In genomic region chr18:74353169-74353775, GRCh38 we compare ENCODE assay signal across 8 cellular contexts. TPM values are rescaled to one million over a fixed set of nuclear protein-coding genes. Genes with fewer than 3 reads are reported as not detected.
DNase-seq lines count a peak whose midpoint lies in the region; ATAC-seq and TF ChIP-seq lines count a peak whose summit lies in the region.

No MANE protein-coding gene starts in this region.

- H3K9me2 ChIP-seq in GM23248 (ENCODE audit: insufficient read depth), result no peaks in the 10 kb centered on the region

- 6 to 13% methylated on average over 1 of the region's 1 CpG for WGBS in GM23248 (ENCODE audit: low coverage in 1 of 2, low lambda C conversion rate in 2 of 2, missing lambda C conversion rate in 2 of 2), 2 experiments

- H3K27me3 ChIP-seq in GM23248 (replicated peaks; ENCODE audit: insufficient read depth), result peaks cover 40% of the 10 kb centered on the region
- no peaks in the 10 kb centered on the region for H3K27me3 ChIP-seq in breast epithelium

- H3K27me3 Mint-ChIP-seq in T-cell (no peaks in the 10 kb centered on the region), immature natural killer cell (ENCODE audit: low read depth in 3 of 3) (no peaks in the 10 kb centered on the region)

- no peak overlapping the region for H3K4me3 ChIP-seq in GM23248
- H3K4me3 ChIP-seq in breast epithelium, result no peak overlapping the region

- no peak overlapping the region for H3K4me2 ChIP-seq in GM23248 (ENCODE audit: unreplicated experiment)

- H3K9me3 Mint-ChIP-seq in T-cell (no peaks in the 10 kb centered on the region), immature natural killer cell (no peaks in the 10 kb centered on the region)

- H4K20me1 ChIP-seq in GM23248 (ENCODE audit: insufficient read depth), result no peaks in the 10 kb centered on the region

- H3K4me1 Mint-ChIP-seq in T-cell (peaks cover 13 to 14% (median 14%) of the 10 kb centered on the region in 3 donors), immature natural killer cell (peaks cover 7 to 13% of the 10 kb centered on the region in 2 donors)

- DNase-seq in ELR (ENCODE audit: low read depth), result peak; percentile 80
- peak; percentile 87 for DNase-seq in GM23248
- peak; percentile 72 for DNase-seq in NCI-H1092 treated with DMSO at 0.1 percent for 48 hours (lab: John Stamatoyannopoulos, UW)
- DNase-seq in T-cell, result peak in 33 of 34 experiments; percentile 30 to 69 (median 55)
- DNase-seq in breast epithelium (ENCODE audit: low spot score in 2 of 2), result peak in 1 of 2 donors; percentile 43
- DNase-seq in immature natural killer cell, result peak; percentile 11 to 33 (median 26)
- peak; percentile 33 for DNase-seq in stimulated activated CD4-positive, alpha-beta T cell treated with anti-CD3 and anti-CD28 coated beads, Interleukin-1b, Interleukin-23, amount 100 ng/mL, for 48 hours
- no peak for DNase-seq in 8988T

- H3K36me3 Mint-ChIP-seq in T-cell (no peaks in the 10 kb centered on the region), immature natural killer cell (no peaks in the 10 kb centered on the region)

- H3F3A ChIP-seq in GM23248 (ENCODE audit: insufficient read depth), result peaks cover 9% of the 10 kb centered on the region; the same call in 1 of the 2 replicates

- H3K27ac ChIP-seq in GM23248 (no peak overlapping the region), breast epithelium (no peak overlapping the region)

- CTCF ChIA-PET in T-cell (lab: Charles Lee), result interaction anchor here (0.5 to 7.0 kb wide), 32 partner anchors 11 to 242 kb away, joined by 3 to 202 read pairs (median 4); partner anchors contain the start of gene CNDP2 (in 2 of the 2)

- H3K36me3 ChIP-seq in GM23248 (ENCODE audit: low read depth) (no peaks in the 10 kb centered on the region), breast epithelium (no peaks in the 10 kb centered on the region)

- TF ChIP-seq POLR2A in breast epithelium (IDR thresholded peaks at IDR 0.05), result no peak

- no peak overlapping the region for H3K4me3 Mint-ChIP-seq in T-cell
- no peak overlapping the region for H3K4me3 Mint-ChIP-seq in immature natural killer cell

- POLR2A ChIA-PET in T-cell (lab: Charles Lee), result interaction anchor here (0.5 to 0.9 kb wide), 3 partner anchors 137 to 141 kb away, joined by 3 to 4 read pairs (median 4); no protein-coding TSS in a partner anchor

- peak in 2 of 3 donors; percentile 65 to 71 for TF ChIP-seq CTCF in breast epithelium (IDR thresholded peaks at IDR 0.05)

- no peaks in the 10 kb centered on the region for H3K9me3 ChIP-seq in GM23248 (ENCODE audit: low read depth)
- no peaks in the 10 kb centered on the region for H3K9me3 ChIP-seq in breast epithelium

- H3K9ac ChIP-seq in GM23248, result no peak overlapping the region

- H3K79me2 ChIP-seq in GM23248 (ENCODE audit: insufficient read depth), result no peaks in the 10 kb centered on the region

- intact Hi-C loops in breast epithelium (cut with DNase I; ENCODE audit: low total_unique reads), result loop anchor here (10.0 kb wide), 1 partner anchor 202 kb away; no protein-coding TSS in a partner anchor

- H3K27ac Mint-ChIP-seq in T-cell (no peak overlapping the region), immature natural killer cell (no peak overlapping the region)

- H3K4me1 ChIP-seq in GM23248 (ENCODE audit: insufficient read depth) (peaks cover 13% of the 10 kb centered on the region), breast epithelium (no peaks in the 10 kb centered on the region)

- ATAC-seq in T-cell (replicated peaks in 1 of 4), result peak; percentile 79 to 89 (median 82)

- in situ Hi-C loops in GM23248 (cut with MboI), result loop anchor here (5.0 kb wide), 1 partner anchor 199 kb away; no protein-coding TSS in a partner anchor

- H2AFZ ChIP-seq in GM23248, result no peak overlapping the region

RNA-seq across cellular contexts. Expression of gene C18orf63, which starts 37.6 kb away (rescaled TPM):
- not detected in 2 replicates for total RNA-seq in GM23248 (2014; rRNA removed; shearing (Covaris generic))
- polyA plus RNA-seq in GM23248 (2016; fragmentation: Nextera tagmentation; extraction: Ambion mirVana), result not detected in 2 replicates
- not detected for total RNA-seq in T-cell
- total RNA-seq in breast epithelium, result under 1 TPM in 1 of 3 donors, not detected in 2; 0.16 TPM
- not detected for polyA plus RNA-seq in immature natural killer cell
